13 cellular contexts compared by ENCODE assay signal in genomic region chr10:80188713-80189112, GRCh38. TPM values are rescaled to one million over a fixed set of nuclear protein-coding genes. Genes with fewer than 3 reads are reported as not detected.
A peak's percentile ranks its signal among the peaks of the same experiment; 100 is the strongest.
DNase-seq lines count a peak whose midpoint lies in the region; ATAC-seq and TF ChIP-seq lines count a peak whose summit lies in the region.
"Had no signal": no experiment of that assay in that cellular context is flagged by ENCODE, and none has a peak within 500 bp of the region (broad histone marks: within the 10 kb centered on the region; RNA-seq: fewer than 3 reads in every experiment).

No MANE protein-coding gene starts in this region.

- no peaks in the 10 kb centered on the region for H3K9me3 ChIP-seq in CD8-positive, alpha-beta T cell (ENCODE audit: low read length)
- H3K9me3 ChIP-seq in Karpas-422 (ENCODE audit: low read length) (peaks cover 3% of the 10 kb centered on the region; the same call in 1 of the 2 replicates), psoas muscle (no peaks in the 10 kb centered on the region)
- H3K9me3 ChIP-seq: pancreas had no signal

- H3K27me3 Mint-ChIP-seq in CD8-positive, alpha-beta T cell (ENCODE audit: low read depth) = no peaks in the 10 kb centered on the region
- no peaks in the 10 kb centered on the region for H3K27me3 Mint-ChIP-seq in central memory CD8-positive, alpha-beta T cell

- intact Hi-C loops in CD8-positive, alpha-beta T cell (cut with DNase I, micrococcal nuclease) = loop anchor here (1.0 to 5.0 kb wide), 5 partner anchors 15 to 279 kb away; partner anchors contain the start of gene TMEM254 (in 1 of the 2)
- intact Hi-C loops in psoas muscle (cut with DNase I) = no loop called here

- no peak overlapping the region for H3K4me3 ChIP-seq in CD8-positive, alpha-beta T cell (ENCODE audit: low read depth, low read length)
- H3K4me3 ChIP-seq in Karpas-422 (ENCODE audit: low read length) (peak overlapping the region; percentile 38; the same call in 1 of the 2 replicates), psoas muscle (no peak overlapping the region)
- H3K4me3 ChIP-seq: pancreas had no signal

- H3K4me1 ChIP-seq in CD8-positive, alpha-beta T cell (ENCODE audit: insufficient read depth, low read length) = peaks cover 82% of the 10 kb centered on the region
- H3K4me1 ChIP-seq in Karpas-422 (ENCODE audit: low read length) (peaks cover 39% of the 10 kb centered on the region), psoas muscle (peaks cover 94% of the 10 kb centered on the region)

- H3K4me1 Mint-ChIP-seq in CD8-positive, alpha-beta T cell (ENCODE audit: low read depth) = peaks cover 85% of the 10 kb centered on the region
- H3K4me1 Mint-ChIP-seq in central memory CD8-positive, alpha-beta T cell = peaks cover 80% of the 10 kb centered on the region

- H3K9me2 ChIP-seq in Karpas-422 (replicated peaks; ENCODE audit: insufficient read depth, low read length) = no peaks in the 10 kb centered on the region

- H3K9ac ChIP-seq in Karpas-422 (ENCODE audit: low read length) = peak overlapping the region; percentile 55

- peak overlapping the region; percentile 57 for H3K4me2 ChIP-seq in Karpas-422 (ENCODE audit: low read depth, low read length, poor library complexity, severe bottlenecking)

- peaks cover 92% of the 10 kb centered on the region for H3K79me2 ChIP-seq in Karpas-422 (ENCODE audit: low read length)

- 79 to 91% (median 80%) methylated on average over 9 of the region's 9 CpGs for WGBS in psoas muscle, 3 donors

- no peak for ATAC-seq in CD8-positive, alpha-beta T cell
- ATAC-seq in central memory CD8-positive, alpha-beta T cell (replicated peaks; ENCODE audit: extremely low read depth, poor library complexity, severe bottlenecking) = no peak
- no peak for ATAC-seq in psoas muscle
- ATAC-seq in GM18870 (IDR thresholded peaks at IDR 0.05; ENCODE audit: unreplicated experiment) = no peak

- no peaks in the 10 kb centered on the region for H3K27me3 ChIP-seq in CD8-positive, alpha-beta T cell (ENCODE audit: insufficient read depth, low read length)
- H3K27me3 ChIP-seq in Karpas-422 (ENCODE audit: low read length) (no peaks in the 10 kb centered on the region), psoas muscle (ENCODE audit: insufficient read depth in 3 of 3, low read length in 2 of 3) (no peaks in the 10 kb centered on the region)
- H3K27me3 ChIP-seq: pancreas had no signal

- peaks cover 30% of the 10 kb centered on the region for H3K36me3 Mint-ChIP-seq in CD8-positive, alpha-beta T cell
- peaks cover 10% of the 10 kb centered on the region for H3K36me3 Mint-ChIP-seq in central memory CD8-positive, alpha-beta T cell (ENCODE audit: insufficient read depth)

- peak overlapping the region; percentile 64 for H3K27ac ChIP-seq in CD8-positive, alpha-beta T cell (ENCODE audit: low read depth, low read length)
- H3K27ac ChIP-seq in Karpas-422 (ENCODE audit: low read length) = peak overlapping the region; percentile 77
- H3K27ac ChIP-seq in psoas muscle = peak overlapping the region; percentile 56

- H3K4me3 Mint-ChIP-seq in CD8-positive, alpha-beta T cell = peak overlapping the region; percentile 66
- H3K4me3 Mint-ChIP-seq in central memory CD8-positive, alpha-beta T cell = peak overlapping the region; percentile 64

- H2AFZ ChIP-seq in Karpas-422 (ENCODE audit: low read length) = no peak overlapping the region

- no peak for DNase-seq in CD8-positive, alpha-beta T cell
- DNase-seq in Karpas-422 (no peak), psoas muscle (peak in 1 of 2 donors; percentile 11), HT-29 (ENCODE audit: low spot score) (no peak), DMS114 treated with DMSO at 0.1 percent for 48 hours (lab: John Stamatoyannopoulos, UW; ENCODE audit: unreplicated experiment) (no peak)
- no peak for DNase-seq in central memory CD8-positive, alpha-beta T cell (ENCODE audit: low spot score in 2 of 2)
- DNase-seq in stimulated activated CD8-positive, alpha-beta memory T cell treated with anti-CD3 and anti-CD28 coated beads, Interleukin-4, amount 100 ng/mL, for 48 hours = no peak
- DNase-seq: glutamatergic neuron, NCI-H1092, NCI-H524, pancreas, SHP77 treated with DMSO at 0.1 percent for 48 hours had no signal

- TF ChIP-seq CTCF in CD8-positive, alpha-beta T cell (IDR thresholded peaks at IDR 0.05) = no peak
- no peak for TF ChIP-seq CTCF in psoas muscle (IDR thresholded peaks at IDR 0.05)

- CTCF ChIA-PET in CD8-positive, alpha-beta T cell (lab: Charles Lee) = interaction anchor here (1.1 to 3.2 kb wide), 3 partner anchors 15 to 42 kb away, joined by 3 to 53 read pairs (median 7); partner anchors contain the start of gene ANXA11

- H3K27ac Mint-ChIP-seq in CD8-positive, alpha-beta T cell = peak overlapping the region; percentile 95
- peak overlapping the region; percentile 79 for H3K27ac Mint-ChIP-seq in central memory CD8-positive, alpha-beta T cell (ENCODE audit: low read depth)

- H4K20me1 ChIP-seq in Karpas-422 (ENCODE audit: insufficient read depth, low read depth, low read length) = no peaks in the 10 kb centered on the region

- peaks cover 4% of the 10 kb centered on the region for H3K9me3 Mint-ChIP-seq in CD8-positive, alpha-beta T cell
- H3K9me3 Mint-ChIP-seq in central memory CD8-positive, alpha-beta T cell = no peaks in the 10 kb centered on the region

- POLR2A ChIA-PET in CD8-positive, alpha-beta T cell (lab: Charles Lee) = interaction anchor here (1.2 to 2.3 kb wide), 5 partner anchors 8 to 110 kb away, joined by 4 to 71 read pairs (median 16); partner anchors contain the start of genes ANXA11 and TMEM254

- H3K36me3 ChIP-seq in CD8-positive, alpha-beta T cell (ENCODE audit: insufficient read depth, low read length) = no peaks in the 10 kb centered on the region
- H3K36me3 ChIP-seq in Karpas-422 (ENCODE audit: insufficient read depth, low read length) (no peaks in the 10 kb centered on the region), psoas muscle (ENCODE audit: insufficient read depth in 1 of 2, low read depth in 1 of 2) (no peaks in the 10 kb centered on the region)
- H3K36me3 ChIP-seq: pancreas had no signal

RNA-seq across cellular contexts. Expression of gene ANXA11, which starts 16.6 kb away (rescaled TPM):
- total RNA-seq in CD8-positive, alpha-beta T cell = 100 to 1,000 TPM; 136 to 141 TPM
- total RNA-seq in Karpas-422 (2014; rRNA removed; shearing (Covaris generic); ENCODE audit: low replicate concordance) = 56.0 and 88.2 TPM in 2 replicates
- total RNA-seq in psoas muscle = 100 to 1,000 TPM; 120 to 389 (median 273) TPM
- 100 to 1,000 TPM; 112 to 164 (median 132) TPM for polyA plus RNA-seq in psoas muscle
- 305 and 311 TPM in 2 replicates for total RNA-seq in HT-29 (2014; rRNA removed; shearing (Covaris generic))

RNA-seq across cellular contexts. Expression of gene PLAC9, which starts 56.2 kb away (rescaled TPM):
- not detected for total RNA-seq in CD8-positive, alpha-beta T cell
- total RNA-seq in Karpas-422 (2014; rRNA removed; shearing (Covaris generic); ENCODE audit: low replicate concordance) = not detected in 2 replicates
- total RNA-seq in psoas muscle = 10 to 100 TPM in 1 of 4 donors, 1 to 10 TPM in 3; 5.4 to 14.6 (median 8.8) TPM
- polyA plus RNA-seq in psoas muscle = 1 to 10 TPM; 8.5 to 9.5 (median 9.4) TPM
- total RNA-seq in HT-29 (2014; rRNA removed; shearing (Covaris generic)) = not detected in 2 replicates

Comparison
In these comparisons a context has a peak if more than half of its experiments do, and no peak if none do; other contexts are left out.
1. intact Hi-C loops: an anchor here in CD8-positive, alpha-beta T cell (1.0 to 5.0 kb wide); none called in psoas muscle.